In the genomic region with DNA sequence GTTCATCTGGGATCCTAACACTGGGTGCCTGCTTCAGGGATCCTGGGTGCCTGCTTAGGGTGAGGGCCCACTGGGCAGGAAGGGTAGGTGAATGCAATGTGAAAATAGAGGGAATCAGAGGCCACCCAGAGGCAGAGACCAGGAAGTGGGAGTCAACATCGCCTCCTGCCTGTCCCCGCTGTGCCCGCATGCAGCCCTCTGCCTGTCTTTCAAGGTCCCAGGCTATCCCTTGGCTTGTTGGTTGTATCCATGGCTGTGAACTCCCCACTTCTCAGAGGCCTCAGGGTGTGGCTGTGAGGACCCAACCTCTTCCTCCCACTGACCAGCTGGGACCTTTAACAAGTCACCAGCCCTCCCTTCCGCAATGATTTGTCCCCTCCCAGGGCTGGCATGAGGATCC, we compare ENCODE assay signal across 12 cellular contexts. TPM values are rescaled to one million over a fixed set of nuclear protein-coding genes. Genes with fewer than 3 reads are reported as not detected.
A peak's percentile ranks its signal among the peaks of the same experiment; 100 is the strongest.
DNase-seq lines count a peak whose midpoint lies in the region; ATAC-seq, FAIRE-seq and TF ChIP-seq lines count a peak whose summit lies in the region.
"Had no signal": no experiment of that assay in that cellular context is flagged by ENCODE, and none has a peak within 500 bp of the region (broad histone marks: within the 10 kb centered on the region; RNA-seq: fewer than 3 reads in every experiment).

No MANE protein-coding gene starts in this region.

- no peak for TF ChIP-seq POLR2A in HCT116 (IDR thresholded peaks at IDR 0.05; ENCODE audit: borderline replicate concordance, extremely low read depth, insufficient read depth, insufficient read length)
- TF ChIP-seq POLR2A in GM12892 (IDR thresholded peaks at IDR 0.05; ENCODE audit: low read depth, low read length), result no peak

- POLR2A ChIA-PET in CD4-positive, alpha-beta T cell (lab: Charles Lee), result interaction anchor here (4.0 to 6.4 kb wide), 2 partner anchors 25 to 26 kb away, joined by 31 to 38 read pairs; a partner anchor contains a TSS
- POLR2A ChIA-PET in HCT116 (lab: Charles Lee), result interaction anchor here (2.3 kb wide), 1 partner anchor 63 kb away, joined by 11 read pairs; no protein-coding TSS in a partner anchor
- POLR2A ChIA-PET in naive thymus-derived CD4-positive, alpha-beta T cell (lab: Charles Lee), result interaction anchor here (2.0 to 2.2 kb wide), 2 partner anchors 44 to 62 kb away, joined by 9 to 10 read pairs; no protein-coding TSS in a partner anchor

- BruUV-seq in HCT116 (replicated peaks; lab: Mats Ljungman, UMichigan), result no TSS peak

- no peaks in the 10 kb centered on the region for H3K79me2 ChIP-seq in HCT116 (ENCODE audit: insufficient read depth, low read length)
- no peaks in the 10 kb centered on the region for H3K79me2 ChIP-seq in astrocyte (ENCODE audit: insufficient read depth, low read length)

- no peaks in the 10 kb centered on the region for H4K20me1 ChIP-seq in HCT116 (ENCODE audit: insufficient read depth)
- no peaks in the 10 kb centered on the region for H4K20me1 ChIP-seq in astrocyte (ENCODE audit: insufficient read depth, low read length)

- peak overlapping the region; percentile 46 for H3K27ac ChIP-seq in CD4-positive, alpha-beta T cell (ENCODE audit: low read depth, low read length)
- H3K27ac ChIP-seq in HCT116 (ENCODE audit: low read depth, low read length), result peak overlapping the region; percentile 93; the same call in 1 of the 2 replicates
- H3K27ac ChIP-seq in astrocyte (ENCODE audit: low read depth, low read length), result no peak overlapping the region
- no peak overlapping the region for H3K27ac ChIP-seq in naive thymus-derived CD4-positive, alpha-beta T cell (ENCODE audit: low read depth, low read length)

- H3K9ac ChIP-seq in HCT116 (ENCODE audit: low read length) (no peak overlapping the region), astrocyte (ENCODE audit: low read length) (no peak overlapping the region)

- H3K27me3 ChIP-seq in CD4-positive, alpha-beta T cell (ENCODE audit: control insufficient read depth, insufficient read depth, low read length), result no peaks in the 10 kb centered on the region
- H3K27me3 ChIP-seq in HCT116 (ENCODE audit: insufficient read depth, low read length), result no peaks in the 10 kb centered on the region
- H3K27me3 ChIP-seq in astrocyte (ENCODE audit: insufficient read depth, low read length), result no peaks in the 10 kb centered on the region
- no peaks in the 10 kb centered on the region for H3K27me3 ChIP-seq in naive thymus-derived CD4-positive, alpha-beta T cell (ENCODE audit: control insufficient read depth in 2 of 2, insufficient read depth in 2 of 2, low read length in 2 of 2)

- H2AFZ ChIP-seq in HCT116 (ENCODE audit: low read depth, low read length, poor library complexity, severe bottlenecking) (no peak overlapping the region), astrocyte (ENCODE audit: low read depth, low read length) (no peak overlapping the region)

- no peaks in the 10 kb centered on the region; a peak in 1 of 4 replicates for H3K36me3 ChIP-seq in HCT116 (ENCODE audit: control insufficient read depth in 1 of 2, insufficient read depth in 2 of 2, low read length in 2 of 2)
- H3K36me3 ChIP-seq in astrocyte (ENCODE audit: insufficient read depth, low read length), result no peaks in the 10 kb centered on the region
- H3K36me3 ChIP-seq in naive thymus-derived CD4-positive, alpha-beta T cell (ENCODE audit: control insufficient read depth in 2 of 3, insufficient read depth in 3 of 3, low read length in 3 of 3), result peaks cover 29 to 79% (median 36%) of the 10 kb centered on the region in 3 experiments

- TF ChIP-seq CTCF in CD4-positive, alpha-beta T cell (IDR thresholded peaks at IDR 0.05), result no peak
- TF ChIP-seq CTCF in HCT116 (IDR thresholded peaks at IDR 0.05 in 2 of 3, conservative IDR thresholded peaks at IDR 0.05 in 1 of 3; ENCODE audit: borderline replicate concordance in 1 of 3, insufficient read depth in 1 of 3, low read depth in 2 of 3, low read length in 2 of 3) (peak; percentile 41 to 71 (median 53); a peak in 5 of 6 replicates), astrocyte (IDR thresholded peaks at IDR 0.05; ENCODE audit: insufficient read depth, low read depth, low read length) (no peak)

- CTCF ChIA-PET in CD4-positive, alpha-beta T cell (lab: Charles Lee), result interaction anchor here (1.0 to 3.5 kb wide), 4 partner anchors 59 to 190 kb away, joined by 4 to 41 read pairs (median 8); no protein-coding TSS in a partner anchor
- CTCF ChIA-PET in HCT116 (lab: Charles Lee), result interaction anchor here (0.8 to 4.1 kb wide), 8 partner anchors 11 to 170 kb away, joined by 3 to 103 read pairs (median 10); no protein-coding TSS in a partner anchor
- CTCF ChIA-PET in naive thymus-derived CD4-positive, alpha-beta T cell (lab: Charles Lee), result interaction anchor here (0.6 to 17.9 kb wide), 9 partner anchors 12 to 183 kb away, joined by 3 to 356 read pairs (median 5); a partner anchor contains a TSS

- no peak; the same call in 1 of the 2 replicates for TF ChIP-seq RAD21 in HCT116 (IDR thresholded peaks at IDR 0.05; ENCODE audit: low read depth)

- intact Hi-C loops in CD4-positive, alpha-beta T cell (cut with DNase I, micrococcal nuclease), result loop anchor here in 1 of 2 experiments (5.0 kb wide), 1 partner anchor 218 kb away; no protein-coding TSS in a partner anchor
- intact Hi-C loops in HCT116 (cut with micrococcal nuclease), result loop anchor here (5.0 kb wide), 1 partner anchor 192 kb away; no protein-coding TSS in a partner anchor
- intact Hi-C loops in naive thymus-derived CD4-positive, alpha-beta T cell (cut with micrococcal nuclease), result loop anchor here (5.0 kb wide), 1 partner anchor 192 kb away; no protein-coding TSS in a partner anchor

- RAD21 ChIA-PET in HCT116 (lab: Charles Lee; ENCODE audit: low non-redundant PET in 1 of 2, low total read pairs in 2 of 2, uncharacterized antibody in 2 of 2, unreplicated experiment in 2 of 2), result no interaction called here

- H3K9me3 Mint-ChIP-seq in CD4-positive, alpha-beta T cell, result no peaks in the 10 kb centered on the region
- no peaks in the 10 kb centered on the region for H3K9me3 Mint-ChIP-seq in astrocyte (ENCODE audit: unreplicated experiment)
- no peaks in the 10 kb centered on the region for H3K9me3 Mint-ChIP-seq in naive thymus-derived CD4-positive, alpha-beta T cell

- H3K4me3 Mint-ChIP-seq in CD4-positive, alpha-beta T cell, result no peak overlapping the region
- peak overlapping the region; percentile 45 for H3K4me3 Mint-ChIP-seq in astrocyte (ENCODE audit: unreplicated experiment)
- H3K4me3 Mint-ChIP-seq in naive thymus-derived CD4-positive, alpha-beta T cell, result no peak overlapping the region

- peaks cover 16 to 40% of the 10 kb centered on the region in 2 experiments for H3K4me1 ChIP-seq in HCT116 (ENCODE audit: control insufficient read depth in 1 of 2, insufficient read depth in 2 of 2, low read length in 2 of 2)
- peaks cover 31% of the 10 kb centered on the region for H3K4me1 ChIP-seq in astrocyte (ENCODE audit: insufficient read depth, low read length)
- peaks cover 10 to 15% of the 10 kb centered on the region in 2 donors for H3K4me1 ChIP-seq in naive thymus-derived CD4-positive, alpha-beta T cell (ENCODE audit: control insufficient read depth in 2 of 2, insufficient read depth in 2 of 2, low read length in 2 of 2)

- H3K9me3 ChIP-seq in CD4-positive, alpha-beta T cell (ENCODE audit: control insufficient read depth, low read length), result no peaks in the 10 kb centered on the region
- H3K9me3 ChIP-seq in HCT116 (ENCODE audit: control insufficient read depth in 1 of 2, insufficient read depth in 1 of 2, low read depth in 1 of 2, low read length in 2 of 2) (no peaks in the 10 kb centered on the region), astrocyte (ENCODE audit: insufficient read depth, low read depth, low read length) (no peaks in the 10 kb centered on the region)
- H3K9me3 ChIP-seq in naive thymus-derived CD4-positive, alpha-beta T cell (ENCODE audit: control insufficient read depth in 2 of 3, low read length in 3 of 3), result no peaks in the 10 kb centered on the region

- H3K27me3 Mint-ChIP-seq in CD4-positive, alpha-beta T cell, result no peaks in the 10 kb centered on the region
- peaks cover 27% of the 10 kb centered on the region for H3K27me3 Mint-ChIP-seq in astrocyte (ENCODE audit: low read depth, unreplicated experiment)
- no peaks in the 10 kb centered on the region for H3K27me3 Mint-ChIP-seq in naive thymus-derived CD4-positive, alpha-beta T cell

- H3K4me3 ChIP-seq in HCT116 (replicated peaks in 1 of 2; ENCODE audit: low read depth in 1 of 2, low read length in 2 of 2) (no peak overlapping the region), astrocyte (ENCODE audit: insufficient read depth, low read depth, low read length) (no peak overlapping the region)
- no peak overlapping the region for H3K4me3 ChIP-seq in naive thymus-derived CD4-positive, alpha-beta T cell (ENCODE audit: low read length)

- H3K36me3 Mint-ChIP-seq in CD4-positive, alpha-beta T cell (ENCODE audit: low read depth), result peaks cover 73% of the 10 kb centered on the region
- peaks cover 3% of the 10 kb centered on the region for H3K36me3 Mint-ChIP-seq in astrocyte (ENCODE audit: low read depth, unreplicated experiment)
- H3K36me3 Mint-ChIP-seq in naive thymus-derived CD4-positive, alpha-beta T cell, result peaks cover 6 to 48% (median 12%) of the 10 kb centered on the region in 5 donors

- H3K9me2 ChIP-seq in HCT116 (ENCODE audit: insufficient read depth), result no peaks in the 10 kb centered on the region

- DNase-seq in CD4-positive, alpha-beta T cell, result no peak
- DNase-seq in HCT116 (ENCODE audit: low read depth, low spot score), result no peak
- DNase-seq in astrocyte (ENCODE audit: low read depth), result no peak
- DNase-seq in naive thymus-derived CD4-positive, alpha-beta T cell, result no peak
- no peak for DNase-seq in GM12892 (ENCODE audit: insufficient read length)
- no peak for DNase-seq in GM19238 (ENCODE audit: insufficient read length, low spot score)
- no peak for DNase-seq in islet precursor cell
- DNase-seq: activated CD4-positive, alpha-beta T cell treated with anti-CD3 and anti-CD28 coated beads for 1 hour; DMS79; NCI-H1436 had no signal

- peak overlapping the region; percentile 92 for H3K4me2 ChIP-seq in HCT116 (ENCODE audit: low read length)
- H3K4me2 ChIP-seq in astrocyte (ENCODE audit: low read length), result peak overlapping the region; percentile 8

- ATAC-seq in CD4-positive, alpha-beta T cell (ENCODE audit: poor library complexity), result no peak
- peak; percentile 14; the same call in 1 of the 2 replicates for ATAC-seq in HCT116
- ATAC-seq in naive thymus-derived CD4-positive, alpha-beta T cell, result no peak
- no peak for ATAC-seq in HG03196 (IDR thresholded peaks at IDR 0.05; ENCODE audit: unreplicated experiment)

- peak overlapping the region; percentile 12 for H3K27ac Mint-ChIP-seq in CD4-positive, alpha-beta T cell
- peak overlapping the region; percentile 24 for H3K27ac Mint-ChIP-seq in astrocyte (ENCODE audit: unreplicated experiment)
- H3K27ac Mint-ChIP-seq in naive thymus-derived CD4-positive, alpha-beta T cell, result peak overlapping the region in 7 of 9 donors; percentile 61 to 85 (median 69)

- FAIRE-seq in astrocyte (lab: Jason Lieb, UNC) (no peak), GM12892 (lab: Jason Lieb, UNC) (no peak)
- FAIRE-seq: endometrium had no signal

- peaks cover 16% of the 10 kb centered on the region for H3K4me1 Mint-ChIP-seq in CD4-positive, alpha-beta T cell (ENCODE audit: low read depth)
- peaks cover 8% of the 10 kb centered on the region for H3K4me1 Mint-ChIP-seq in astrocyte (ENCODE audit: low read depth, unreplicated experiment)
- peaks cover 8 to 50% (median 15%) of the 10 kb centered on the region in 7 donors for H3K4me1 Mint-ChIP-seq in naive thymus-derived CD4-positive, alpha-beta T cell

RNA-seq across cellular contexts. Expression of a gene that starts 26.5 kb away (rescaled TPM):
- 100 to 1,000 TPM in 1 of 2 experiments, 10 to 100 TPM in 1; 96.5 to 101 TPM for total RNA-seq in CD4-positive, alpha-beta T cell
- total RNA-seq in HCT116 (2021; ENCODE audit: unreplicated experiment), result 12.6 TPM
- polyA plus RNA-seq in HCT116 (2012), result 7.4 and 8.1 TPM in 2 replicates
- total RNA-seq in astrocyte, result 2.6 and 4.0 TPM in 2 replicates
- total RNA-seq in naive thymus-derived CD4-positive, alpha-beta T cell, result 100 to 1,000 TPM in 4 of 5 experiments, 10 to 100 TPM in 1; 96.4 to 399 (median 167) TPM
- polyA plus RNA-seq in naive thymus-derived CD4-positive, alpha-beta T cell, result 10 to 100 TPM; 28.0 to 50.4 TPM
- 34.7 TPM for polyA plus RNA-seq in GM12892 (2012; ENCODE audit: missing spikeins)

Comparison
In these comparisons a context has a peak if more than half of its experiments do, and no peak if none do; other contexts are left out.
1. H3K27ac ChIP-seq: peak in CD4-positive, alpha-beta T cell (single experiment) and HCT116 (single experiment); none in astrocyte (single experiment) and naive thymus-derived CD4-positive, alpha-beta T cell (single experiment).
2. H3K27ac Mint-ChIP-seq: peak in every context shown above with its lines; median percentile 69 in naive thymus-derived CD4-positive, alpha-beta T cell; 24 in astrocyte; 12 in CD4-positive, alpha-beta T cell.
3. CTCF ChIP-seq: peak in HCT116 (3 of 3); none in CD4-positive, alpha-beta T cell (single experiment) and astrocyte (single experiment).